ENCODE assay signal across 9 cellular contexts in genomic region chr20:3312940-3313656, GRCh38.
A peak's percentile ranks its signal among the peaks of the same experiment; 100 is the strongest.
DNase-seq lines count a peak whose midpoint lies in the region; ATAC-seq, FAIRE-seq and TF ChIP-seq lines count a peak whose summit lies in the region.
"Had no signal": no experiment of that assay in that cellular context is flagged by ENCODE, and none has a peak within 500 bp of the region (broad histone marks: within the 10 kb centered on the region; RNA-seq: fewer than 3 reads in every experiment).

No MANE protein-coding gene starts in this region.

- no peaks in the 10 kb centered on the region for H3K9me3 Mint-ChIP-seq in astrocyte (ENCODE audit: unreplicated experiment)
- no peaks in the 10 kb centered on the region for H3K9me3 Mint-ChIP-seq in stimulated activated naive B cell treated with anti-CD40 and anti-IgM and Interleukin-4, amounts not matched to agents 10 μg/mL and 1 μg/mL and 100 μg/mL, for 72 hours
- H3K9me3 Mint-ChIP-seq: activated T-helper 1 cell treated with anti-CD3 and anti-CD28 coated beads, Interleukin-12 subunit alpha, Interleukin-12 subunit beta, Interleukin-2, Interleukin-4 antibody, amounts not matched to agents 30 ng/mL and 10 ng/mL and 1 ng/mL, durations not matched to agents 14 hours and 24 hours and 36 hours had no signal

- H3K4me2 ChIP-seq in IMR-90 (ENCODE audit: low read depth, low read length) (peak overlapping the region; percentile 23; the same call in 1 of the 2 replicates), astrocyte (ENCODE audit: low read length) (peak overlapping the region; percentile 55), hepatocyte (no peak overlapping the region)

- H2BK5ac ChIP-seq in IMR-90 (ENCODE audit: low read depth, low read length, poor library complexity, severe bottlenecking): peak overlapping the region; percentile 55

- POLR2A ChIA-PET in IMR-90 (lab: Charles Lee; ENCODE audit: unreplicated experiment): no interaction called here

- H2AFZ ChIP-seq in IMR-90 (replicated peaks; ENCODE audit: low read length, poor library complexity) (no peak overlapping the region), astrocyte (ENCODE audit: low read depth, low read length) (no peak overlapping the region), hepatocyte (no peak overlapping the region)

- BruUV-seq in IMR-90 (replicated peaks; lab: Mats Ljungman, UMichigan): no TSS peak

- H3K27me3 ChIP-seq in IMR-90 (ENCODE audit: control insufficient read depth, insufficient read depth, low read length) (no peaks in the 10 kb centered on the region), astrocyte (ENCODE audit: insufficient read depth, low read length) (no peaks in the 10 kb centered on the region), hepatocyte (no peaks in the 10 kb centered on the region), suprapubic skin (no peaks in the 10 kb centered on the region)

- H3K9me3 ChIP-seq in IMR-90 (ENCODE audit: control insufficient read depth, insufficient read depth, low read length) (no peaks in the 10 kb centered on the region), astrocyte (ENCODE audit: insufficient read depth, low read depth, low read length) (no peaks in the 10 kb centered on the region), hepatocyte (ENCODE audit: low read depth) (no peaks in the 10 kb centered on the region), suprapubic skin (no peaks in the 10 kb centered on the region)

- dilution Hi-C loops in IMR-90 (cut with HindIII; ENCODE audit: low sequenced_read_pairs, unreplicated experiment): no loop called here

- no peak overlapping the region for H2BK120ac ChIP-seq in IMR-90 (ENCODE audit: low read depth, low read length)

- H4K91ac ChIP-seq in IMR-90 (ENCODE audit: insufficient read depth, low read depth, low read length): no peak overlapping the region

- no peak overlapping the region for H3K56ac ChIP-seq in IMR-90 (ENCODE audit: extremely low read depth, insufficient read depth, low read length)

- H2AK9ac ChIP-seq in IMR-90 (replicated peaks; ENCODE audit: low read depth, low read length, poor library complexity): no peak overlapping the region

- peak; percentile 60 for FAIRE-seq in astrocyte (lab: Jason Lieb, UNC)

- TF ChIP-seq CTCF in IMR-90 (conservative IDR thresholded peaks at IDR 0.05; ENCODE audit: low read depth, low read length) (no peak), astrocyte (IDR thresholded peaks at IDR 0.05; ENCODE audit: insufficient read depth, low read depth, low read length) (no peak), hepatocyte (IDR thresholded peaks at IDR 0.05; ENCODE audit: poor library complexity) (no peak), suprapubic skin (IDR thresholded peaks at IDR 0.05) (no peak)

- no peak for TF ChIP-seq POLR2A in IMR-90 (IDR thresholded peaks at IDR 0.05; ENCODE audit: low read depth, low read length)
- no peak for TF ChIP-seq POLR2A in suprapubic skin (IDR thresholded peaks at IDR 0.05)

- H2BK15ac ChIP-seq in IMR-90 (ENCODE audit: low read depth, low read length): no peak overlapping the region

- peak overlapping the region; percentile 56 for H3K27ac Mint-ChIP-seq in astrocyte (ENCODE audit: unreplicated experiment)
- no peak overlapping the region for H3K27ac Mint-ChIP-seq in stimulated activated naive B cell treated with anti-CD40 and anti-IgM and Interleukin-4, amounts not matched to agents 10 μg/mL and 1 μg/mL and 100 μg/mL, for 72 hours
- H3K27ac Mint-ChIP-seq: activated T-helper 1 cell treated with anti-CD3 and anti-CD28 coated beads, Interleukin-12 subunit alpha, Interleukin-12 subunit beta, Interleukin-2, Interleukin-4 antibody, amounts not matched to agents 30 ng/mL and 10 ng/mL and 1 ng/mL, durations not matched to agents 14 hours and 24 hours and 36 hours had no signal

- no peak for TF ChIP-seq RAD21 in IMR-90 (IDR thresholded peaks at IDR 0.05; ENCODE audit: low read length)

- no peak for TF ChIP-seq EP300 in suprapubic skin (IDR thresholded peaks at IDR 0.05)

- CTCF ChIA-PET in IMR-90 (lab: Yijun Ruan, JAX): no interaction called here

- H3K79me2 ChIP-seq in astrocyte (ENCODE audit: insufficient read depth, low read length) (no peaks in the 10 kb centered on the region), hepatocyte (no peaks in the 10 kb centered on the region)

- ATAC-seq in IMR-90 (ENCODE audit: low read depth): peak; percentile 70
- ATAC-seq in GM21367 (IDR thresholded peaks at IDR 0.05; ENCODE audit: unreplicated experiment): no peak
- no peak for ATAC-seq in HG03521 (IDR thresholded peaks at IDR 0.05; ENCODE audit: unreplicated experiment)
- no peak for ATAC-seq in stimulated activated naive B cell treated with anti-CD40 and anti-IgM and Interleukin-4, amounts not matched to agents 10 μg/mL and 1 μg/mL and 100 μg/mL, for 72 hours (replicated peaks)

- no peak overlapping the region for H3K4me3 Mint-ChIP-seq in astrocyte (ENCODE audit: unreplicated experiment)
- no peak overlapping the region for H3K4me3 Mint-ChIP-seq in stimulated activated naive B cell treated with anti-CD40 and anti-IgM and Interleukin-4, amounts not matched to agents 10 μg/mL and 1 μg/mL and 100 μg/mL, for 72 hours
- H3K4me3 Mint-ChIP-seq: activated T-helper 1 cell treated with anti-CD3 and anti-CD28 coated beads, Interleukin-12 subunit alpha, Interleukin-12 subunit beta, Interleukin-2, Interleukin-4 antibody, amounts not matched to agents 30 ng/mL and 10 ng/mL and 1 ng/mL, durations not matched to agents 14 hours and 24 hours and 36 hours had no signal

- peak overlapping the region; percentile 41; the same call in 1 of the 2 replicates for H3K23ac ChIP-seq in IMR-90 (ENCODE audit: low read depth, low read length)

- H4K8ac ChIP-seq in IMR-90 (ENCODE audit: low read depth in 2 of 2, low read length in 2 of 2): no peak overlapping the region

- no peaks in the 10 kb centered on the region for H3K27me3 Mint-ChIP-seq in astrocyte (ENCODE audit: low read depth, unreplicated experiment)
- H3K27me3 Mint-ChIP-seq in stimulated activated naive B cell treated with anti-CD40 and anti-IgM and Interleukin-4, amounts not matched to agents 10 μg/mL and 1 μg/mL and 100 μg/mL, for 72 hours: no peaks in the 10 kb centered on the region

- H3K9ac ChIP-seq in IMR-90 (ENCODE audit: low read depth, low read length): peak overlapping the region; percentile 38; the same call in 1 of the 2 replicates
- H3K9ac ChIP-seq in astrocyte (ENCODE audit: low read length): peak overlapping the region; percentile 10

- no peak overlapping the region for H4K5ac ChIP-seq in IMR-90 (ENCODE audit: low read depth, low read length)

- H4K20me1 ChIP-seq in IMR-90 (ENCODE audit: insufficient read depth, low read length): no peaks in the 10 kb centered on the region
- H4K20me1 ChIP-seq in astrocyte (ENCODE audit: insufficient read depth, low read length): peaks cover 4% of the 10 kb centered on the region
- no peaks in the 10 kb centered on the region for H4K20me1 ChIP-seq in hepatocyte (ENCODE audit: insufficient read depth, poor library complexity, severe bottlenecking)

- no peak overlapping the region for H3K18ac ChIP-seq in IMR-90 (ENCODE audit: low read depth, low read length)

- DNase-seq in IMR-90: peak; percentile 53
- peak; percentile 46 for DNase-seq in astrocyte (ENCODE audit: low read depth)
- peak; percentile 23 for DNase-seq in hepatocyte (ENCODE audit: low spot score)
- no peak for DNase-seq in suprapubic skin (ENCODE audit: low spot score in 2 of 2)
- no peak for DNase-seq in cerebellum (ENCODE audit: low spot score)
- no peak for DNase-seq in stimulated activated naive B cell treated with anti-CD40 and anti-IgM and Interleukin-4, amounts not matched to agents 10 μg/mL and 1 μg/mL and 100 μg/mL, for 72 hours

- intact Hi-C loops in IMR-90 (cut with micrococcal nuclease): loop anchor here (10.0 kb wide), 1 partner anchor 258 kb away; no protein-coding TSS in a partner anchor

- peaks cover 5% of the 10 kb centered on the region for H3K9me1 ChIP-seq in IMR-90 (ENCODE audit: insufficient read depth, low read length)

- in situ Hi-C loops in IMR-90 (cut with MboI; ENCODE audit: low sequenced_read_pairs): no loop called here

- peaks cover 34% of the 10 kb centered on the region for H3K36me3 Mint-ChIP-seq in astrocyte (ENCODE audit: low read depth, unreplicated experiment)
- H3K36me3 Mint-ChIP-seq in stimulated activated naive B cell treated with anti-CD40 and anti-IgM and Interleukin-4, amounts not matched to agents 10 μg/mL and 1 μg/mL and 100 μg/mL, for 72 hours: peaks cover 3 to 11% of the 10 kb centered on the region in 2 donors

- no peaks in the 10 kb centered on the region for H3K9me2 ChIP-seq in hepatocyte (replicated peaks; ENCODE audit: insufficient read depth)

- H3K4ac ChIP-seq in IMR-90 (ENCODE audit: low read depth, low read length): no peak overlapping the region

- H3K27ac ChIP-seq in IMR-90 (ENCODE audit: insufficient read depth, low read length): peak overlapping the region; percentile 74; the same call in 1 of the 2 replicates
- peak overlapping the region; percentile 31 for H3K27ac ChIP-seq in astrocyte (ENCODE audit: low read depth, low read length)
- peak overlapping the region; percentile 28 for H3K27ac ChIP-seq in hepatocyte
- H3K27ac ChIP-seq in suprapubic skin: peak overlapping the region; percentile 58

- peak overlapping the region; percentile 12; the same call in 1 of the 2 replicates for H3K14ac ChIP-seq in IMR-90 (replicated peaks; ENCODE audit: low read depth, low read length)

- H3K4me1 ChIP-seq in IMR-90 (ENCODE audit: control insufficient read depth, insufficient read depth, low read length) (peaks cover 10% of the 10 kb centered on the region), astrocyte (ENCODE audit: insufficient read depth, low read length) (peaks cover 23% of the 10 kb centered on the region), hepatocyte (ENCODE audit: insufficient read depth) (no peaks in the 10 kb centered on the region), suprapubic skin (peaks cover 41% of the 10 kb centered on the region)

- H3K4me3 ChIP-seq in IMR-90 (ENCODE audit: insufficient read depth, low read depth, low read length) (no peak overlapping the region), astrocyte (ENCODE audit: insufficient read depth, low read depth, low read length) (no peak overlapping the region), hepatocyte (no peak overlapping the region), suprapubic skin (no peak overlapping the region)

- 80% methylated on average over 1 of the region's 2 CpGs; no CpG with 5 or more reads in 1 of the 2 experiments for WGBS in IMR-90 (ENCODE audit: extremely low coverage in 2 of 2, insufficient read length in 1 of 2), 2 experiments
- WGBS in hepatocyte (ENCODE audit: low lambda C conversion rate, missing lambda C conversion rate): 74% methylated on average over 2 of the region's 2 CpGs
- 35% methylated on average over 2 of the region's 2 CpGs for WGBS in suprapubic skin

- H3K4me1 Mint-ChIP-seq in astrocyte (ENCODE audit: low read depth, unreplicated experiment): peaks cover 32% of the 10 kb centered on the region
- H3K4me1 Mint-ChIP-seq in stimulated activated naive B cell treated with anti-CD40 and anti-IgM and Interleukin-4, amounts not matched to agents 10 μg/mL and 1 μg/mL and 100 μg/mL, for 72 hours: no peaks in the 10 kb centered on the region

- peaks cover 31% of the 10 kb centered on the region for H3K36me3 ChIP-seq in IMR-90 (ENCODE audit: control insufficient read depth, insufficient read depth, low read length)
- peaks cover 12% of the 10 kb centered on the region for H3K36me3 ChIP-seq in astrocyte (ENCODE audit: insufficient read depth, low read length)
- H3K36me3 ChIP-seq in hepatocyte (replicated peaks; ENCODE audit: insufficient read depth, low read depth): no peaks in the 10 kb centered on the region
- peaks cover 39% of the 10 kb centered on the region for H3K36me3 ChIP-seq in suprapubic skin

- no peak overlapping the region for H2AK5ac ChIP-seq in IMR-90 (ENCODE audit: low read depth, low read length)

- no peak overlapping the region for H2BK20ac ChIP-seq in IMR-90 (ENCODE audit: low read depth, low read length)

- 0 out of 4 replicates have a peak, but pooled peaks cover 0 to 6% of the 10 kb centered on the region in 2 experiments for H3K79me1 ChIP-seq in IMR-90 (ENCODE audit: low read depth in 1 of 2, low read length in 2 of 2)

Comparison
In these comparisons a context has a peak if more than half of its experiments do, and no peak if none do; other contexts are left out.
1. DNase-seq: peak in IMR-90 (single experiment), astrocyte (single experiment) and hepatocyte (single experiment); none in suprapubic skin (0 of 2), cerebellum (single experiment) and stimulated activated naive B cell treated with anti-CD40 and anti-IgM and Interleukin-4, amounts not matched to agents 10 μg/mL and 1 μg/mL and 100 μg/mL, for 72 hours (single experiment).
2. Peak in every context shown above with its lines, with median percentiles within 50 percentile points of each other: H3K27ac ChIP-seq.